ENCODE assay signal across 8 cellular contexts in genomic region chr16:87384162-87384999, GRCh38. TPM values are rescaled to one million over a fixed set of nuclear protein-coding genes. Genes with fewer than 3 reads are reported as not detected.
DNase-seq lines count a peak whose midpoint lies in the region; ATAC-seq lines count a peak whose summit lies in the region.

No MANE protein-coding gene starts in this region.

- H3K4me1 ChIP-seq in trophoblast cell (ENCODE audit: control insufficient read depth in 1 of 2, insufficient read depth in 2 of 2, low read length in 2 of 2) = peaks cover 2 to 11% of the 10 kb centered on the region in 2 experiments

- intact Hi-C loops in activated CD4-positive, alpha-beta memory T cell treated with anti-CD3 and anti-CD28 coated beads for 36 hours (cut with micrococcal nuclease) = loop anchor here (5.0 to 10.0 kb wide), 3 partner anchors 37 to 1830 kb away; no protein-coding TSS in a partner anchor
- intact Hi-C loops in Right ventricle myocardium inferior (cut with DNase I) = no loop called here

- peak overlapping the region; percentile 72 for H3K4me2 ChIP-seq in trophoblast cell (ENCODE audit: low read length)

- H3K27ac ChIP-seq in trophoblast cell (ENCODE audit: low read depth, low read length) = peak overlapping the region; percentile 39

- peak overlapping the region; percentile 93 for H3K27ac Mint-ChIP-seq in activated CD4-positive, alpha-beta memory T cell treated with anti-CD3 and anti-CD28 coated beads for 36 hours

- H4K12ac ChIP-seq in trophoblast cell (ENCODE audit: low read depth, low read length) = peak overlapping the region; percentile 45

- H3K27me3 ChIP-seq in trophoblast cell (ENCODE audit: insufficient read depth, low read length) = no peaks in the 10 kb centered on the region

- peak overlapping the region; percentile 79 for H3K4me3 ChIP-seq in trophoblast cell (ENCODE audit: low read depth, low read length)

- peaks cover 13% of the 10 kb centered on the region for H3K79me1 ChIP-seq in trophoblast cell (ENCODE audit: low read length)

- H2AK5ac ChIP-seq in trophoblast cell (ENCODE audit: low read length) = no peak overlapping the region

- H3K14ac ChIP-seq in trophoblast cell (ENCODE audit: low read length) = peak overlapping the region; percentile 8

- no peak overlapping the region for H3K23ac ChIP-seq in trophoblast cell (ENCODE audit: low read length)

- peak overlapping the region; percentile 7 for H2BK12ac ChIP-seq in trophoblast cell (ENCODE audit: low read length)

- peak overlapping the region; percentile 34 for H2AFZ ChIP-seq in trophoblast cell (ENCODE audit: insufficient read depth, low read length, poor library complexity)

- H3K36me3 Mint-ChIP-seq in activated CD4-positive, alpha-beta memory T cell treated with anti-CD3 and anti-CD28 coated beads for 36 hours = peaks cover 10% of the 10 kb centered on the region

- peaks cover 10% of the 10 kb centered on the region for H3K79me2 ChIP-seq in trophoblast cell (ENCODE audit: control insufficient read depth, insufficient read depth, low read length, poor library complexity)

- peaks cover 2% of the 10 kb centered on the region for H3K27me3 Mint-ChIP-seq in activated CD4-positive, alpha-beta memory T cell treated with anti-CD3 and anti-CD28 coated beads for 36 hours

- peak overlapping the region; percentile 38 for H3K9ac ChIP-seq in trophoblast cell (ENCODE audit: low read length)

- peak; percentile 70 for DNase-seq in D341Med (ENCODE audit: low spot score)
- DNase-seq in activated CD4-positive, alpha-beta memory T cell treated with anti-CD3 and anti-CD28 coated beads for 36 hours = peak; percentile 18
- DNase-seq in Right ventricle myocardium inferior (ENCODE audit: missing footprints) = peak; percentile 86
- peak; percentile 33 to 58 for DNase-seq in trophoblast cell
- no peak for DNase-seq in NCI-H1436 treated with DMSO at 0.1 percent for 48 hours (lab: John Stamatoyannopoulos, UW)

- no peak overlapping the region for H3K18ac ChIP-seq in trophoblast cell (ENCODE audit: low read length)

- peak overlapping the region; percentile 22 for H2BK5ac ChIP-seq in trophoblast cell (ENCODE audit: low read depth, low read length, poor library complexity)

- H3K9me3 Mint-ChIP-seq in activated CD4-positive, alpha-beta memory T cell treated with anti-CD3 and anti-CD28 coated beads for 36 hours = no peaks in the 10 kb centered on the region

- POLR2A ChIA-PET in activated CD4-positive, alpha-beta memory T cell treated with anti-CD3 and anti-CD28 coated beads for 36 hours (lab: Charles Lee) = interaction anchor here (0.9 to 2.2 kb wide), 8 partner anchors 9 to 81 kb away, joined by 3 to 27 read pairs (median 6); partner anchors contain the start of gene C16orf95

- no CpG with 5 or more reads among the region's 69 CpGs for WGBS in trophoblast cell (ENCODE audit: extremely low coverage, insufficient coverage, insufficient read length)

- H4K8ac ChIP-seq in trophoblast cell (ENCODE audit: low read depth, low read length) = peak overlapping the region; percentile 58

- H4K91ac ChIP-seq in trophoblast cell (ENCODE audit: low read depth, low read length) = peak overlapping the region; percentile 20

- no peaks in the 10 kb centered on the region for H3K9me3 ChIP-seq in trophoblast cell (ENCODE audit: insufficient read depth, low read depth, low read length)

- ATAC-seq in GM19438 (IDR thresholded peaks at IDR 0.05; ENCODE audit: low read depth, unreplicated experiment) (peak; percentile 25), HG03575 (IDR thresholded peaks at IDR 0.05; ENCODE audit: extremely low read depth, insufficient number of reproducible peaks, low FRiP score, unreplicated experiment) (peak; percentile 22), Right ventricle myocardium inferior (peak; percentile 35), HG03175 (IDR thresholded peaks at IDR 0.05; ENCODE audit: unreplicated experiment) (no peak)

- H3K4me3 Mint-ChIP-seq in activated CD4-positive, alpha-beta memory T cell treated with anti-CD3 and anti-CD28 coated beads for 36 hours = peak overlapping the region; percentile 88

- peaks cover 66% of the 10 kb centered on the region for H3K4me1 Mint-ChIP-seq in activated CD4-positive, alpha-beta memory T cell treated with anti-CD3 and anti-CD28 coated beads for 36 hours (ENCODE audit: low read depth)

- H2BK120ac ChIP-seq in trophoblast cell (ENCODE audit: insufficient read depth, low read length, poor library complexity) = peak overlapping the region; percentile 20

- peaks cover 0 to 2% of the 10 kb centered on the region in 2 experiments for H3K36me3 ChIP-seq in trophoblast cell (ENCODE audit: control insufficient read depth in 1 of 2, insufficient read depth in 2 of 2, low read length in 2 of 2)

- CTCF ChIA-PET in activated CD4-positive, alpha-beta memory T cell treated with anti-CD3 and anti-CD28 coated beads for 36 hours (lab: Charles Lee) = interaction anchor here (1.1 to 3.0 kb wide), 4 partner anchors 10 to 251 kb away, joined by 3 to 23 read pairs (median 8); partner anchors contain the start of gene C16orf95

- H3K4ac ChIP-seq in trophoblast cell (ENCODE audit: low read depth, low read length) = no peak overlapping the region

RNA-seq across cellular contexts. Expression of gene FBXO31, which starts 0.8 kb away (rescaled TPM):
- total RNA-seq in activated CD4-positive, alpha-beta memory T cell treated with anti-CD3 and anti-CD28 coated beads for 36 hours = 10 to 100 TPM; 29.7 to 33.8 TPM
- total RNA-seq in Right ventricle myocardium inferior = 70.2 TPM
- polyA plus RNA-seq in trophoblast cell (2013) = 7.8 TPM in 2 replicates

RNA-seq across cellular contexts. Expression of gene MAP1LC3B, which starts 7.8 kb away (rescaled TPM):
- total RNA-seq in activated CD4-positive, alpha-beta memory T cell treated with anti-CD3 and anti-CD28 coated beads for 36 hours = 10 to 100 TPM; 69.3 to 72.5 TPM
- 125 TPM for total RNA-seq in Right ventricle myocardium inferior
- 81.7 and 82.7 TPM in 2 replicates for polyA plus RNA-seq in trophoblast cell (2013)
